11 cellular contexts compared by ENCODE assay signal in genomic region chr19:39347332-39348227, GRCh38. TPM values are rescaled to one million over a fixed set of nuclear protein-coding genes. Genes with fewer than 3 reads are reported as not detected.
DNase-seq lines count a peak whose midpoint lies in the region; ATAC-seq and TF ChIP-seq lines count a peak whose summit lies in the region.
"Had no signal": no experiment of that assay in that cellular context is flagged by ENCODE, and none has a peak within 500 bp of the region (broad histone marks: within the 10 kb centered on the region; RNA-seq: fewer than 3 reads in every experiment).

No MANE protein-coding gene starts in this region.

- ATAC-seq in activated T-cell treated with anti-CD3 and anti-CD28 coated beads, Interleukin-2, amount 50 U/mL, for 72 hours (replicated peaks in 1 of 2) = peak in 1 of 2 donors; percentile 14

- WGBS in tibial nerve, 2 donors = 72 to 81% methylated on average over 4 of the region's 4 CpGs

- DNase-seq in activated T-cell treated with anti-CD3 and anti-CD28 coated beads, Interleukin-2, amount 50 U/mL, for 72 hours = peak; percentile 14 to 23
- DNase-seq in activated T-cell treated with anti-CD3 and anti-CD28 coated beads for 4 hours = no peak
- no peak for DNase-seq in immature natural killer cell
- DNase-seq in tibial nerve (ENCODE audit: low spot score in 2 of 2) = no peak
- DNase-seq in ecto neural progenitor cell (ENCODE audit: low spot score) = no peak
- no peak for DNase-seq in HT-29 (ENCODE audit: low spot score)
- DNase-seq in SJCRH30 = no peak
- DNase-seq: GF-D8; NK-92 treated with Interleukin-12 subunit alpha and Interleukin-12 subunit beta, amount 100 ng/mL, for 24 hours had no signal

- H3K9me3 ChIP-seq in tibial nerve (no peaks in the 10 kb centered on the region), SJCRH30 (replicated peaks) (no peaks in the 10 kb centered on the region)

- no peak overlapping the region for H3K4me3 ChIP-seq in tibial nerve
- no peak overlapping the region for H3K4me3 ChIP-seq in SJCRH30

- H3K9me3 Mint-ChIP-seq in activated T-cell treated with anti-CD3 and anti-CD28 coated beads, Interleukin-2, amount 50 U/mL, for 72 hours = no peaks in the 10 kb centered on the region
- no peaks in the 10 kb centered on the region for H3K9me3 Mint-ChIP-seq in activated naive CD8-positive, alpha-beta T cell (ENCODE audit: low read depth)
- H3K9me3 Mint-ChIP-seq in immature natural killer cell = no peaks in the 10 kb centered on the region
- H3K9me3 Mint-ChIP-seq: activated T-helper 1 cell treated with anti-CD3 and anti-CD28 coated beads, Interleukin-12 subunit alpha, Interleukin-12 subunit beta, Interleukin-2, Interleukin-4 antibody, amounts not matched to agents 30 ng/mL and 10 ng/mL and 1 ng/mL, durations not matched to agents 14 hours and 24 hours and 36 hours had no signal

- H3K27me3 ChIP-seq in tibial nerve = no peaks in the 10 kb centered on the region
- H3K27me3 ChIP-seq in SJCRH30 = no peaks in the 10 kb centered on the region

- H3K4me1 ChIP-seq in tibial nerve (peaks cover 0 to 98% (median 42%) of the 10 kb centered on the region in 4 donors), SJCRH30 (peaks cover 21% of the 10 kb centered on the region)

- no peak for TF ChIP-seq POLR2A in tibial nerve (IDR thresholded peaks at IDR 0.05)

- H3K27ac Mint-ChIP-seq in activated T-cell treated with anti-CD3 and anti-CD28 coated beads, Interleukin-2, amount 50 U/mL, for 72 hours = peak overlapping the region; percentile 59
- H3K27ac Mint-ChIP-seq in activated naive CD8-positive, alpha-beta T cell = peak overlapping the region; percentile 37
- peak overlapping the region in 4 of 6 donors; percentile 29 to 60 (median 38) for H3K27ac Mint-ChIP-seq in immature natural killer cell

- peak overlapping the region in 3 of 4 donors; percentile 23 to 66 (median 29) for H3K27ac ChIP-seq in tibial nerve
- no peak overlapping the region for H3K27ac ChIP-seq in SJCRH30

- H3K36me3 Mint-ChIP-seq in activated T-cell treated with anti-CD3 and anti-CD28 coated beads, Interleukin-2, amount 50 U/mL, for 72 hours (ENCODE audit: insufficient read depth in 2 of 2) = peaks cover 8 to 13% of the 10 kb centered on the region in 2 donors
- peaks cover 7% of the 10 kb centered on the region for H3K36me3 Mint-ChIP-seq in activated naive CD8-positive, alpha-beta T cell
- peaks cover 0 to 12% (median 7%) of the 10 kb centered on the region in 3 donors for H3K36me3 Mint-ChIP-seq in immature natural killer cell

- peak overlapping the region; percentile 31 to 61 for H3K4me3 Mint-ChIP-seq in activated T-cell treated with anti-CD3 and anti-CD28 coated beads, Interleukin-2, amount 50 U/mL, for 72 hours
- H3K4me3 Mint-ChIP-seq in activated naive CD8-positive, alpha-beta T cell = no peak overlapping the region
- H3K4me3 Mint-ChIP-seq in immature natural killer cell = no peak overlapping the region
- H3K4me3 Mint-ChIP-seq: activated T-helper 1 cell treated with anti-CD3 and anti-CD28 coated beads, Interleukin-12 subunit alpha, Interleukin-12 subunit beta, Interleukin-2, Interleukin-4 antibody, amounts not matched to agents 30 ng/mL and 10 ng/mL and 1 ng/mL, durations not matched to agents 14 hours and 24 hours and 36 hours had no signal

- no peak for TF ChIP-seq CTCF in tibial nerve (IDR thresholded peaks at IDR 0.05)

- no peaks in the 10 kb centered on the region for H3K27me3 Mint-ChIP-seq in activated T-cell treated with anti-CD3 and anti-CD28 coated beads, Interleukin-2, amount 50 U/mL, for 72 hours (ENCODE audit: low read depth)
- no peaks in the 10 kb centered on the region for H3K27me3 Mint-ChIP-seq in activated naive CD8-positive, alpha-beta T cell
- peaks cover 8 to 12% (median 10%) of the 10 kb centered on the region in 3 donors for H3K27me3 Mint-ChIP-seq in immature natural killer cell (ENCODE audit: low read depth in 3 of 3)

- peaks cover 83% of the 10 kb centered on the region for H3K4me1 Mint-ChIP-seq in activated T-cell treated with anti-CD3 and anti-CD28 coated beads, Interleukin-2, amount 50 U/mL, for 72 hours (ENCODE audit: low read depth)
- peaks cover 70% of the 10 kb centered on the region for H3K4me1 Mint-ChIP-seq in activated naive CD8-positive, alpha-beta T cell (ENCODE audit: low read depth)
- peaks cover 37 to 55% of the 10 kb centered on the region in 2 donors for H3K4me1 Mint-ChIP-seq in immature natural killer cell

- TF ChIP-seq EP300 in tibial nerve (IDR thresholded peaks at IDR 0.05) = no peak

- H3K36me3 ChIP-seq in tibial nerve (peaks cover 0 to 40% (median 9%) of the 10 kb centered on the region in 3 donors), SJCRH30 (peaks cover 41% of the 10 kb centered on the region)

RNA-seq across cellular contexts. Expression of gene SAMD4B, which starts 5.4 kb away (rescaled TPM):
- 10 to 100 TPM; 59.6 to 63.6 TPM for total RNA-seq in activated T-cell treated with anti-CD3 and anti-CD28 coated beads, Interleukin-2, amount 50 U/mL, for 72 hours
- 10 to 100 TPM in 1 of 3 donors, 1 to 10 TPM in 2; 2.9 to 17.8 (median 3.9) TPM for polyA plus RNA-seq in immature natural killer cell
- total RNA-seq in tibial nerve = 100 to 1,000 TPM; 103 to 193 (median 115) TPM
- total RNA-seq in HT-29 (2014; rRNA removed; shearing (Covaris generic)) = 220 and 230 TPM in 2 replicates
- 125 and 129 TPM in 2 replicates for total RNA-seq in SJCRH30 (2014; rRNA removed; shearing (Covaris generic))

RNA-seq across cellular contexts. Expression of gene GMFG, which starts 11.7 kb away (rescaled TPM):
- total RNA-seq in activated T-cell treated with anti-CD3 and anti-CD28 coated beads, Interleukin-2, amount 50 U/mL, for 72 hours = 100 to 1,000 TPM; 351 to 353 TPM
- polyA plus RNA-seq in immature natural killer cell = 1,000 to 10,000 TPM in 2 of 3 donors, 100 to 1,000 TPM in 1; 990 to 1,609 (median 1,254) TPM
- 10 to 100 TPM in 3 of 4 donors, 1 to 10 TPM in 1; 8.4 to 36.5 (median 18.2) TPM for total RNA-seq in tibial nerve
- not detected in 2 replicates for total RNA-seq in HT-29 (2014; rRNA removed; shearing (Covaris generic))
- 3.3 and 3.7 TPM in 2 replicates for total RNA-seq in SJCRH30 (2014; rRNA removed; shearing (Covaris generic))

RNA-seq across cellular contexts. Expression of gene LRFN1, which starts 26.9 kb away (rescaled TPM):
- total RNA-seq in activated T-cell treated with anti-CD3 and anti-CD28 coated beads, Interleukin-2, amount 50 U/mL, for 72 hours = 1 to 10 TPM; 4.5 to 6.7 TPM
- 10 to 100 TPM in 1 of 3 donors, 1 to 10 TPM in 2; 4.8 to 16.0 (median 5.4) TPM for polyA plus RNA-seq in immature natural killer cell
- total RNA-seq in tibial nerve = 1 to 10 TPM in 2 of 4 donors, under 1 TPM in 2; 0.30 to 2.4 (median 1.4) TPM
- 0.38 and 0.44 TPM in 2 replicates for total RNA-seq in HT-29 (2014; rRNA removed; shearing (Covaris generic))
- 0.59 and 0.66 TPM in 2 replicates for total RNA-seq in SJCRH30 (2014; rRNA removed; shearing (Covaris generic))

RNA-seq across cellular contexts. Expression of gene PAF1, which starts 43.3 kb away (rescaled TPM):
- 10 to 100 TPM; 52.0 TPM for total RNA-seq in activated T-cell treated with anti-CD3 and anti-CD28 coated beads, Interleukin-2, amount 50 U/mL, for 72 hours
- polyA plus RNA-seq in immature natural killer cell = 10 to 100 TPM; 18.9 to 48.1 (median 31.6) TPM
- 10 to 100 TPM; 30.8 to 48.3 (median 44.3) TPM for total RNA-seq in tibial nerve
- 109 and 115 TPM in 2 replicates for total RNA-seq in HT-29 (2014; rRNA removed; shearing (Covaris generic))
- total RNA-seq in SJCRH30 (2014; rRNA removed; shearing (Covaris generic)) = 73.6 and 85.7 TPM in 2 replicates

RNA-seq across cellular contexts. Expression of gene MED29, which starts 43.6 kb away (rescaled TPM):
- total RNA-seq in activated T-cell treated with anti-CD3 and anti-CD28 coated beads, Interleukin-2, amount 50 U/mL, for 72 hours = 10 to 100 TPM; 26.4 to 34.3 TPM
- polyA plus RNA-seq in immature natural killer cell = 10 to 100 TPM; 41.6 to 64.7 (median 41.8) TPM
- total RNA-seq in tibial nerve = 10 to 100 TPM; 32.9 to 52.5 (median 37.6) TPM
- 59.7 and 64.3 TPM in 2 replicates for total RNA-seq in HT-29 (2014; rRNA removed; shearing (Covaris generic))
- 28.2 and 31.9 TPM in 2 replicates for total RNA-seq in SJCRH30 (2014; rRNA removed; shearing (Covaris generic))

Comparison
In these comparisons a context has a peak if more than half of its experiments do, and no peak if none do; other contexts are left out.
1. DNase-seq: peak in activated T-cell treated with anti-CD3 and anti-CD28 coated beads, Interleukin-2, amount 50 U/mL, for 72 hours (2 of 2); none in activated T-cell treated with anti-CD3 and anti-CD28 coated beads for 4 hours (single experiment), immature natural killer cell (0 of 3), tibial nerve (0 of 2), ecto neural progenitor cell (single experiment), HT-29 (single experiment) and SJCRH30 (0 of 2).
2. H3K4me3 Mint-ChIP-seq: peak in activated T-cell treated with anti-CD3 and anti-CD28 coated beads, Interleukin-2, amount 50 U/mL, for 72 hours (2 of 2); none in activated naive CD8-positive, alpha-beta T cell (single experiment) and immature natural killer cell (0 of 5).
3. RNA of gene GMFG, which starts 11.7 kb away (total RNA-seq): 351 to 353 TPM in activated T-cell treated with anti-CD3 and anti-CD28 coated beads, Interleukin-2, amount 50 U/mL, for 72 hours; 8.4 to 36.5 TPM in tibial nerve, 3.3 to 3.7 TPM in SJCRH30 and not detected in HT-29; every median in the first group is over 4 times any median in the second.
4. Peak in every context shown above with its lines, with median percentiles within 50 percentile points of each other: H3K27ac Mint-ChIP-seq.